ENCODE assay signal across 19 cellular contexts in genomic region chr12:92624236-92624635, GRCh38.
DNase-seq lines count a peak whose midpoint lies in the region; ATAC-seq and TF ChIP-seq lines count a peak whose summit lies in the region.
"Had no signal": no experiment of that assay in that cellular context is flagged by ENCODE, and none has a peak within 500 bp of the region (broad histone marks: within the 10 kb centered on the region; RNA-seq: fewer than 3 reads in every experiment).

No MANE protein-coding gene starts in this region.

- no peak overlapping the region; the same call in 1 of the 2 replicates for H2AFZ ChIP-seq in GM23248
- H2AFZ ChIP-seq in neural progenitor cell (replicated peaks) = no peak overlapping the region

- POLR2A ChIA-PET in RWPE1 (lab: Yijun Ruan, JAX; ENCODE audit: low non-redundant PET) = no interaction called here

- H3K27ac Mint-ChIP-seq in neural progenitor cell = no peak overlapping the region
- H3K27ac Mint-ChIP-seq: activated naive CD8-positive, alpha-beta T cell treated with anti-CD3 and anti-CD28 coated beads, Interleukin-2, amount 10 ng/mL, durations not matched to agents 7 days and 5 days; CD4-positive, CD25-positive, alpha-beta regulatory T cell; naive B cell; stimulated activated naive CD8-positive, alpha-beta T cell treated with anti-CD3 and anti-CD28 coated beads, Interleukin-15, Interleukin-2, amounts not matched to agents 100 ng/mL and 50 ng/mL, for 24 hours had no signal

- DNase-seq in GM23248 (peak; percentile 82), RWPE1 (ENCODE audit: low spot score) (peak; percentile 69), epithelial cell of esophagus (ENCODE audit: low read depth) (peak; percentile 78), renal cortical epithelial cell (ENCODE audit: low read depth) (peak; percentile 88), NOMO-1 (lab: John Stamatoyannopoulos, UW; ENCODE audit: unreplicated experiment in 2 of 2) (no peak), NCI-H2196 treated with DMSO at 0.1 percent for 48 hours (lab: John Stamatoyannopoulos, UW; ENCODE audit: unreplicated experiment) (no peak), neural progenitor cell (ENCODE audit: low spot score) (no peak)
- DNase-seq: activated CD8-positive, alpha-beta memory T cell treated with anti-CD3 and anti-CD28 coated beads, Interleukin-2, amount 50 U/mL, for 4 hours; activated naive CD8-positive, alpha-beta T cell treated with anti-CD3 and anti-CD28 coated beads, Interleukin-2, amount 10 ng/mL, durations not matched to agents 7 days and 5 days; CD4-positive, CD25-positive, alpha-beta regulatory T cell; gastrocnemius medialis; islet precursor cell; naive B cell; NCI-H1436; NCI-H526; right cardiac atrium; SHP77 had no signal

- whole genome bisulfite sequencing in GM23248 (ENCODE audit: low coverage in 1 of 2, low lambda C conversion rate in 2 of 2, missing lambda C conversion rate in 2 of 2), 2 experiments = 9 to 16% methylated on average over 1 of the region's 1 CpG

- H3K27ac ChIP-seq in GM23248 (peak overlapping the region; percentile 31), RWPE1 (no peak overlapping the region), neural progenitor cell (no peak overlapping the region)
- H3K27ac ChIP-seq: gastrocnemius medialis had no signal

- H3K36me3 ChIP-seq in GM23248 (ENCODE audit: low read depth) = no peaks in the 10 kb centered on the region
- no peaks in the 10 kb centered on the region for H3K36me3 ChIP-seq in neural progenitor cell
- H3K36me3 ChIP-seq: gastrocnemius medialis had no signal

- H3K4me3 Mint-ChIP-seq in neural progenitor cell = no peak overlapping the region
- H3K4me3 Mint-ChIP-seq: activated naive CD8-positive, alpha-beta T cell treated with anti-CD3 and anti-CD28 coated beads, Interleukin-2, amount 10 ng/mL, durations not matched to agents 7 days and 5 days; CD4-positive, CD25-positive, alpha-beta regulatory T cell; naive B cell; stimulated activated naive CD8-positive, alpha-beta T cell treated with anti-CD3 and anti-CD28 coated beads, Interleukin-15, Interleukin-2, amounts not matched to agents 100 ng/mL and 50 ng/mL, for 24 hours had no signal

- H3K9me3 Mint-ChIP-seq in neural progenitor cell = peaks cover 2% of the 10 kb centered on the region

- peaks cover 8% of the 10 kb centered on the region for H3K4me1 Mint-ChIP-seq in neural progenitor cell
- H3K4me1 Mint-ChIP-seq: activated naive CD8-positive, alpha-beta T cell treated with anti-CD3 and anti-CD28 coated beads, Interleukin-2, amount 10 ng/mL, durations not matched to agents 7 days and 5 days; naive B cell had no signal

- no peaks in the 10 kb centered on the region for H3K9me2 ChIP-seq in GM23248 (ENCODE audit: insufficient read depth)

- H3F3A ChIP-seq in GM23248 (ENCODE audit: insufficient read depth) (peaks cover 34% of the 10 kb centered on the region), neural progenitor cell (ENCODE audit: low read depth) (no peaks in the 10 kb centered on the region)

- H3K9ac ChIP-seq in GM23248 (no peak overlapping the region), neural progenitor cell (no peak overlapping the region)

- CTCF ChIA-PET in RWPE1 (lab: Yijun Ruan, JAX) = interaction anchor here (0.6 kb wide), 1 partner anchor 682 kb away, joined by 4 read pairs; no protein-coding TSS in a partner anchor

- H3K36me3 Mint-ChIP-seq in neural progenitor cell = no peaks in the 10 kb centered on the region
- H3K36me3 Mint-ChIP-seq: CD4-positive, CD25-positive, alpha-beta regulatory T cell had no signal

- TF ChIP-seq CTCF in RWPE1 (conservative IDR thresholded peaks at IDR 0.05; ENCODE audit: low read depth) = no peak
- TF ChIP-seq CTCF in epithelial cell of esophagus (IDR thresholded peaks at IDR 0.05; ENCODE audit: insufficient read depth, low read depth, low read length, missing control alignments) = no peak
- no peak for TF ChIP-seq CTCF in neural progenitor cell (IDR thresholded peaks at IDR 0.05)

- no peak for ATAC-seq in GM18519 (IDR thresholded peaks at IDR 0.05; ENCODE audit: low FRiP score, unreplicated experiment)
- ATAC-seq: right cardiac atrium had no signal

- in situ Hi-C loops in GM23248 (cut with MboI) = no loop called here

- H3K4me1 ChIP-seq in GM23248 (ENCODE audit: insufficient read depth) (peaks cover 47% of the 10 kb centered on the region), neural progenitor cell (no peaks in the 10 kb centered on the region)
- H3K4me1 ChIP-seq: gastrocnemius medialis had no signal

- no peaks in the 10 kb centered on the region for H3K9me3 ChIP-seq in GM23248 (ENCODE audit: low read depth)
- H3K9me3 ChIP-seq in neural progenitor cell (ENCODE audit: low read depth) = no peaks in the 10 kb centered on the region
- H3K9me3 ChIP-seq: gastrocnemius medialis had no signal

- H3K4me3 ChIP-seq in GM23248 = 0 out of 2 replicates have a peak overlapping the region, but pooled peaks have one; percentile 2
- H3K4me3 ChIP-seq in epithelial cell of esophagus (ENCODE audit: low read length) = no peak overlapping the region
- H3K4me3 ChIP-seq in neural progenitor cell = no peak overlapping the region
- H3K4me3 ChIP-seq: gastrocnemius medialis had no signal

- H3K27me3 ChIP-seq in GM23248 (replicated peaks; ENCODE audit: insufficient read depth) = no peaks in the 10 kb centered on the region
- no peaks in the 10 kb centered on the region for H3K27me3 ChIP-seq in neural progenitor cell
- H3K27me3 ChIP-seq: gastrocnemius medialis had no signal

- no peaks in the 10 kb centered on the region for H3K79me2 ChIP-seq in GM23248 (ENCODE audit: insufficient read depth)
- H3K79me2 ChIP-seq in neural progenitor cell (ENCODE audit: low read depth) = no peaks in the 10 kb centered on the region

- no peaks in the 10 kb centered on the region for H4K20me1 ChIP-seq in GM23248 (ENCODE audit: insufficient read depth)
- no peaks in the 10 kb centered on the region for H4K20me1 ChIP-seq in neural progenitor cell (ENCODE audit: low read depth)

- peaks cover 2% of the 10 kb centered on the region for H3K27me3 Mint-ChIP-seq in neural progenitor cell (ENCODE audit: insufficient read depth, low read depth)
- H3K27me3 Mint-ChIP-seq: activated naive CD8-positive, alpha-beta T cell treated with anti-CD3 and anti-CD28 coated beads, Interleukin-2, amount 10 ng/mL, durations not matched to agents 7 days and 5 days; CD4-positive, CD25-positive, alpha-beta regulatory T cell; naive B cell; stimulated activated naive CD8-positive, alpha-beta T cell treated with anti-CD3 and anti-CD28 coated beads, Interleukin-15, Interleukin-2, amounts not matched to agents 100 ng/mL and 50 ng/mL, for 24 hours had no signal

- H3K4me2 ChIP-seq in GM23248 (ENCODE audit: unreplicated experiment) (peak overlapping the region; percentile 38), neural progenitor cell (no peak overlapping the region)

Comparison
In these comparisons a context has a peak if more than half of its experiments do, and no peak if none do; other contexts are left out.
1. DNase-seq: peak in GM23248 (single experiment), RWPE1 (single experiment), epithelial cell of esophagus (single experiment) and renal cortical epithelial cell (single experiment); none in NOMO-1 (0 of 2), NCI-H2196 treated with DMSO at 0.1 percent for 48 hours (single experiment) and neural progenitor cell (single experiment).